ENCODE assay signal across 19 cellular contexts in genomic region chr1:116152950-116153691, GRCh38. TPM values are rescaled to one million over a fixed set of nuclear protein-coding genes. Genes with fewer than 3 reads are reported as not detected.
DNase-seq lines count a peak whose midpoint lies in the region; ATAC-seq, FAIRE-seq and TF ChIP-seq lines count a peak whose summit lies in the region.
"Had no signal": no experiment of that assay in that cellular context is flagged by ENCODE, and none has a peak within 500 bp of the region (broad histone marks: within the 10 kb centered on the region; RNA-seq: fewer than 3 reads in every experiment).

No MANE protein-coding gene starts in this region.

- H3K56ac ChIP-seq in H1 (replicated peaks; ENCODE audit: insufficient read length, low read depth, low read length): no peak overlapping the region

- no peak overlapping the region for H2AFZ ChIP-seq in H1 (ENCODE audit: low read length)

- no peak for TF ChIP-seq POLR2A in Peyer's patch (IDR thresholded peaks at IDR 0.05)
- no peak for TF ChIP-seq POLR2A in H1 (IDR thresholded peaks at IDR 0.05; ENCODE audit: control extremely low read depth in 1 of 2, low read depth in 2 of 2, low read length in 2 of 2)
- TF ChIP-seq POLR2A in vagina (IDR thresholded peaks at IDR 0.05): no peak

- no peak overlapping the region for H4K8ac ChIP-seq in H1 (ENCODE audit: extremely low read depth, insufficient read depth, low read length)

- intact Hi-C loops in mucosa of descending colon (cut with DNase I, micrococcal nuclease) (no loop called here), vagina (cut with DNase I) (loop anchor here (5.0 kb wide), 1 partner anchor 339 kb away; no protein-coding TSS in a partner anchor), left lung (cut with DNase I) (loop anchor here in 1 of 2 donors (5.0 kb wide), 1 partner anchor 334 kb away; no protein-coding TSS in a partner anchor)

- no peak overlapping the region for H3K18ac ChIP-seq in H1 (ENCODE audit: extremely low read depth, low read length)

- H3K14ac ChIP-seq in H1 (ENCODE audit: insufficient read length): no peak overlapping the region

- peaks cover 0 to 8% (median 5%) of the 10 kb centered on the region in 4 donors for H3K4me1 ChIP-seq in Peyer's patch
- H3K4me1 ChIP-seq in H1 (replicated peaks in 1 of 4; ENCODE audit: control insufficient read depth in 3 of 4, insufficient read depth in 4 of 4, low read length in 3 of 4): 0 out of 7 replicates have a peak, but pooled peaks cover 0 to 2% (median 0%) of the 10 kb centered on the region in 4 experiments
- H3K4me1 ChIP-seq in mucosa of descending colon (ENCODE audit: low read depth): peaks cover 20% of the 10 kb centered on the region
- H3K4me1 ChIP-seq in vagina: peaks cover 10% of the 10 kb centered on the region
- peaks cover 8 to 13% of the 10 kb centered on the region in 2 donors for H3K4me1 ChIP-seq in left lung

- H3K4ac ChIP-seq in H1 (replicated peaks; ENCODE audit: insufficient read length, low read depth, low read length): no peak overlapping the region

- no peak for TF ChIP-seq RAD21 in H1 (IDR thresholded peaks at IDR 0.05 in 1 of 2, conservative IDR thresholded peaks at IDR 0.05 in 1 of 2; ENCODE audit: low read depth in 2 of 2, low read length in 2 of 2)

- H3K4me3 ChIP-seq in Peyer's patch (no peak overlapping the region), H1 (ENCODE audit: extremely low read depth in 1 of 4, insufficient read depth in 2 of 4, low read depth in 3 of 4, low read length in 4 of 4) (no peak overlapping the region), mucosa of descending colon (no peak overlapping the region), vagina (no peak overlapping the region), left lung (no peak overlapping the region)

- no peak for TF ChIP-seq EP300 in H1 (IDR thresholded peaks at IDR 0.05; ENCODE audit: borderline replicate concordance in 1 of 2, low read depth in 2 of 2, low read length in 2 of 2)

- H3K9me3 ChIP-seq in Peyer's patch (no peaks in the 10 kb centered on the region), H1 (ENCODE audit: insufficient read depth in 2 of 2, low read depth in 1 of 2, low read length in 1 of 2) (no peaks in the 10 kb centered on the region), mucosa of descending colon (no peaks in the 10 kb centered on the region), vagina (no peaks in the 10 kb centered on the region), left lung (no peaks in the 10 kb centered on the region)

- no peaks in the 10 kb centered on the region for H3K79me1 ChIP-seq in H1 (ENCODE audit: low read depth, low read length)

- H4K20me1 ChIP-seq in H1 (replicated peaks in 1 of 2; ENCODE audit: control insufficient read depth in 1 of 2, insufficient read depth in 2 of 2, low read length in 2 of 2): no peaks in the 10 kb centered on the region

- no peak overlapping the region for H2BK120ac ChIP-seq in H1 (replicated peaks; ENCODE audit: low read depth, low read length)

- H2AK5ac ChIP-seq in H1 (ENCODE audit: low read depth, low read length): no peak overlapping the region

- POLR2A ChIA-PET in H1 (lab: Charles Lee; ENCODE audit: partially characterized antibody): interaction anchor here (1.0 to 1.3 kb wide), 2 partner anchors 9 to 16 kb away, joined by 3 to 4 read pairs; no protein-coding TSS in a partner anchor

- no peak overlapping the region for H2BK15ac ChIP-seq in H1 (ENCODE audit: low read length)

- no peak overlapping the region for H3K9ac ChIP-seq in H1 (replicated peaks in 1 of 4; ENCODE audit: extremely low read depth in 1 of 4, low read depth in 3 of 4, low read length in 3 of 4)

- H3K4me2 ChIP-seq in H1 (ENCODE audit: insufficient read depth in 1 of 2, low read depth in 2 of 2, low read length in 2 of 2): peak overlapping the region in 1 of 2 experiments; percentile 25; a peak in 1 of 4 replicates

- H3K23ac ChIP-seq in H1 (ENCODE audit: insufficient read length): no peak overlapping the region

- ATAC-seq in mucosa of descending colon (peak; percentile 70), left lung (no peak)

- TF ChIP-seq CTCF in Peyer's patch (IDR thresholded peaks at IDR 0.05) (peak in 1 of 6 experiments; percentile 4), H1 (IDR thresholded peaks at IDR 0.05; ENCODE audit: control extremely low read depth in 1 of 3, insufficient read depth in 1 of 3, low read depth in 1 of 3, low read length in 3 of 3) (no peak), mucosa of descending colon (IDR thresholded peaks at IDR 0.05) (no peak), vagina (IDR thresholded peaks at IDR 0.05) (no peak), left lung (IDR thresholded peaks at IDR 0.05) (no peak)

- no peak overlapping the region; the same call in 1 of the 2 replicates for H2BK5ac ChIP-seq in H1 (ENCODE audit: low read depth, low read length)

- H3K79me2 ChIP-seq in H1 (ENCODE audit: control insufficient read depth in 1 of 2, insufficient read depth in 2 of 2, low read length in 2 of 2): no peaks in the 10 kb centered on the region

- H2BK20ac ChIP-seq in H1 (ENCODE audit: low read length): no peak overlapping the region

- FAIRE-seq in H1 (lab: Jason Lieb, UNC): no peak
- FAIRE-seq: GM12892 had no signal

- no peaks in the 10 kb centered on the region for H3K27me3 ChIP-seq in Peyer's patch
- peaks cover 0 to 6% (median 5%) of the 10 kb centered on the region in 4 experiments; a peak in 4 of 7 replicates for H3K27me3 ChIP-seq in H1 (replicated peaks in 1 of 4; ENCODE audit: control insufficient read depth in 3 of 4, extremely low read depth in 1 of 4, insufficient read depth in 3 of 4, low read length in 3 of 4)
- no peaks in the 10 kb centered on the region for H3K27me3 ChIP-seq in vagina
- H3K27me3 ChIP-seq in left lung: no peaks in the 10 kb centered on the region
- H3K27me3 ChIP-seq: gastroesophageal sphincter had no signal

- H2BK12ac ChIP-seq in H1 (ENCODE audit: low read depth, low read length): peak overlapping the region; percentile 62; the same call in 1 of the 2 replicates

- H3K36me3 ChIP-seq in Peyer's patch (no peaks in the 10 kb centered on the region), H1 (ENCODE audit: control insufficient read depth in 2 of 4, insufficient read depth in 4 of 4, low read length in 3 of 4) (no peaks in the 10 kb centered on the region), mucosa of descending colon (ENCODE audit: low read depth) (no peaks in the 10 kb centered on the region), vagina (no peaks in the 10 kb centered on the region), left lung (no peaks in the 10 kb centered on the region)
- H3K36me3 ChIP-seq: brain microvascular endothelial cell, gastroesophageal sphincter had no signal

- no peak overlapping the region for H4K91ac ChIP-seq in H1 (replicated peaks; ENCODE audit: insufficient read length, low read length)

- no peak overlapping the region for H4K5ac ChIP-seq in H1 (ENCODE audit: insufficient read length, low read depth, low read length)

- H3K27ac ChIP-seq in Peyer's patch (peak overlapping the region in 3 of 4 donors; percentile 40 to 86 (median 82)), H1 (ENCODE audit: low read depth, low read length) (no peak overlapping the region), vagina (no peak overlapping the region), left lung (no peak overlapping the region)
- H3K27ac ChIP-seq: brain microvascular endothelial cell, GM23248 had no signal

- CTCF ChIA-PET in H1 (lab: Charles Lee; ENCODE audit: partially characterized antibody): interaction anchor here (1.1 to 2.8 kb wide), 11 partner anchors 11 to 907 kb away, joined by 3 to 15 read pairs (median 7); partner anchors contain the start of gene TTF2

- H3K23me2 ChIP-seq in H1 (ENCODE audit: low read depth, low read length): peaks cover 2% of the 10 kb centered on the region; the same call in 1 of the 2 replicates

- DNase-seq in Peyer's patch (peak in 2 of 3 donors; percentile 56 to 60), H1 (ENCODE audit: low read depth in 1 of 2, low spot score in 2 of 2) (no peak), mucosa of descending colon (peak in 2 of 3 donors; percentile 46 to 55), vagina (ENCODE audit: extremely low spot score in 2 of 2) (peak; percentile 61 to 83), NCI-H2171 treated with DMSO at 0.1 percent for 48 hours (lab: John Stamatoyannopoulos, UW) (no peak), HK-2 (ENCODE audit: unreplicated experiment) (no peak), left lung (no peak)
- DNase-seq: activated CD4-positive, alpha-beta T cell treated with anti-CD3 and anti-CD28 coated beads, Interleukin-2, amount 10 ng/mL, durations not matched to agents 24 days and 14 days; activated gamma-delta T cell; brain microvascular endothelial cell; DND-41; endodermal cell; GM23248; kidney glomerular epithelial cell; mesenchymal stem cell; NCI-H510A had no signal

- 95% methylated on average over 4 of the region's 4 CpGs; no CpG with 5 or more reads in 1 of the 2 experiments for WGBS in H1 (ENCODE audit: extremely low coverage in 1 of 2, insufficient coverage in 1 of 2, insufficient read length in 1 of 2, insufficient replicate concordance in 2 of 2, low coverage in 1 of 2, low lambda C conversion rate in 2 of 2, missing lambda C conversion rate in 1 of 2), 2 experiments

TF ChIP-seq in H1, 55 proteins besides CTCF, POLR2A, EP300 and RAD21:
- TF ChIP-seq SUZ12 (IDR thresholded peaks at IDR 0.05; ENCODE audit: low read length): no peak
- TF ChIP-seq MAFK (IDR thresholded peaks at IDR 0.05; ENCODE audit: low read depth, low read length): no peak
- TF ChIP-seq SIRT6 (IDR thresholded peaks at IDR 0.05; ENCODE audit: low read length): no peak
TF ChIP-seq in H1: peak in this region for 0.

RNA-seq across cellular contexts. Expression of gene MAB21L3, which starts 41.9 kb away (rescaled TPM):
- total RNA-seq in Peyer's patch (1 to 10 TPM in 2 of 4 donors, under 1 TPM in 1, not detected in 1; 0.94 to 1.8 (median 1.1) TPM), mucosa of descending colon (1 to 10 TPM; 1.7 to 6.4 (median 4.7) TPM), vagina (4.4 TPM), left lung (1 to 10 TPM in 1 of 2 donors, under 1 TPM in 1; 0.26 to 1.3 TPM)
- total RNA-seq in H1 (2021; fragmentation: NEBNext Ultra II Directional; extraction: Animal tissue kit (Norgen Biotek cat#: 25700)): not detected in 2 replicates
- not detected in 2 replicates for polyA plus RNA-seq in H1 (2011; rRNA removed)
- polyA plus RNA-seq in H1 (2011; cell fraction: cytosol; rRNA removed): not detected
- polyA plus RNA-seq in H1 (2011; cell fraction: nucleus; rRNA removed): not detected
- polyA plus RNA-seq in H1 (2012, experiment 1 of 2): not detected in 4 replicates
- not detected for polyA plus RNA-seq in H1 (2012, experiment 2 of 2)
- not detected for polyA plus RNA-seq in H1 (2013, experiment 1 of 2)
- 0.02 TPM for polyA plus RNA-seq in H1 (2013, experiment 2 of 2)
- polyA minus RNA-seq in H1 (2011; rRNA and poly(A)+ RNA removed): not detected in 2 replicates
- not detected for polyA minus RNA-seq in H1 (2011; cell fraction: cytosol; rRNA and poly(A)+ RNA removed)
- polyA minus RNA-seq in H1 (2011; cell fraction: nucleus; rRNA and poly(A)+ RNA removed): not detected
- total RNA-seq: activated CD4-positive, alpha-beta T cell treated with anti-CD3 and anti-CD28 coated beads, Interleukin-2, amount 10 ng/mL, durations not matched to agents 24 days and 14 days; posterior vena cava had no signal

Comparison
In these comparisons a context has a peak if more than half of its experiments do, and no peak if none do; other contexts are left out.
1. DNase-seq: peak in Peyer's patch (2 of 3), mucosa of descending colon (2 of 3) and vagina (2 of 2); none in H1 (0 of 2), NCI-H2171 treated with DMSO at 0.1 percent for 48 hours (single experiment), HK-2 (single experiment) and left lung (0 of 2).
2. H3K27ac ChIP-seq: peak in Peyer's patch (3 of 4); none in H1 (single experiment), vagina (single experiment) and left lung (0 of 2).